Comparison of ENCODE assay signal across 15 cellular contexts in the genomic region with DNA sequence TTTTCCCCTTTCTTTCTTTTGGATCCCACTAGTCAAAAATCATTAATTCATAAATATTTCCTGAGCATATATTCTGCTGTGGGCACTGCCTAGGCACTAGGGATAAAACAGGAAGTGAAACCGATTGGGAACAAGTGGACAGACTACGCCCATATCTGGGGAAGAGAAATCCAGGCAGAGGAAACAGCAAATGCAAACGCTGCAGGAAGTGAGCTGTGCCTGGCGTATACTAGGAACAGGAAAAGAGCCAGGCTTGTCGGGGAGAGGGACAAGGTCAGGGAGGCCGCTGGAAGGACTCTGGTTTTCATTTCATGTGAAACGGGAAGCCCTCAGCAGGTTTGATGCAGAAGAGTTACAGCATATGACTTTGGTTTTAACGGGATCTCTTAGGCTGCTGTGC.
DNase-seq lines count a peak whose midpoint lies in the region; ATAC-seq, FAIRE-seq and TF ChIP-seq lines count a peak whose summit lies in the region.
"Had no signal": no experiment of that assay in that cellular context is flagged by ENCODE, and none has a peak within 500 bp of the region (broad histone marks: within the 10 kb centered on the region; RNA-seq: fewer than 3 reads in every experiment).

No MANE protein-coding gene starts in this region.

- H3K27me3 ChIP-seq in skeletal muscle tissue (ENCODE audit: control insufficient read depth in 3 of 3, insufficient read depth in 3 of 3, low read length in 3 of 3) = no peaks in the 10 kb centered on the region

- H3K4me1 ChIP-seq in skeletal muscle tissue (ENCODE audit: control insufficient read depth in 3 of 3, insufficient read depth in 3 of 3, low read length in 3 of 3) = peaks cover 0 to 5% (median 3%) of the 10 kb centered on the region in 3 donors

- POLR2A ChIA-PET in WTC11 (lab: Charles Lee) = no interaction called here
- POLR2A ChIA-PET in activated CD8-positive, alpha-beta T cell treated with anti-CD3 and anti-CD28 coated beads, Interleukin-2, amount 10 ng/mL, durations not matched to agents 7 days and 5 days (lab: Charles Lee) = no interaction called here

- CTCF ChIA-PET in WTC11 (lab: Charles Lee) = no interaction called here
- CTCF ChIA-PET in activated CD8-positive, alpha-beta T cell treated with anti-CD3 and anti-CD28 coated beads, Interleukin-2, amount 10 ng/mL, durations not matched to agents 7 days and 5 days (lab: Charles Lee) = no interaction called here

- TF ChIP-seq POLR2A in GM12891 (IDR thresholded peaks at IDR 0.05; ENCODE audit: low read depth, low read length) = no peak

- peaks cover 18% of the 10 kb centered on the region for H3K36me3 Mint-ChIP-seq in WTC11
- no peaks in the 10 kb centered on the region for H3K36me3 Mint-ChIP-seq in activated CD8-positive, alpha-beta T cell treated with anti-CD3 and anti-CD28 coated beads, Interleukin-2, amount 10 ng/mL, durations not matched to agents 7 days and 5 days (ENCODE audit: low read depth)
- H3K36me3 Mint-ChIP-seq: CD4-positive, alpha-beta memory T cell; stimulated activated effector memory CD8-positive, alpha-beta T cell treated with anti-CD3 and anti-CD28 coated beads, Interleukin-12 subunit alpha, Interleukin-12 subunit beta, amount 100 ng/mL, for 72 hours had no signal

- H3K27ac ChIP-seq in skeletal muscle tissue (ENCODE audit: low read depth, low read length) = no peak overlapping the region
- H3K27ac ChIP-seq: HL-60 had no signal

- H3K9me3 ChIP-seq in skeletal muscle tissue (ENCODE audit: control insufficient read depth in 3 of 3, low read length in 3 of 3) = no peaks in the 10 kb centered on the region

- DNase-seq in GM12891 (ENCODE audit: insufficient read length, low spot score) = no peak
- DNase-seq in WTC11 (ENCODE audit: low spot score) = no peak
- peak; percentile 14 for DNase-seq in iPS-NIHi11 (ENCODE audit: low spot score)
- DNase-seq in stimulated activated naive CD8-positive, alpha-beta T cell treated with anti-CD3 and anti-CD28 coated beads, Interleukin-15, Interleukin-2, amounts not matched to agents 100 U/mL and 50 U/mL, for 24 hours = no peak
- DNase-seq in activated CD8-positive, alpha-beta T cell treated with anti-CD3 and anti-CD28 coated beads, Interleukin-2, amount 10 ng/mL, durations not matched to agents 7 days and 5 days = no peak
- DNase-seq in GM10266 (ENCODE audit: extremely low spot score) = no peak
- DNase-seq: activated B cell treated with CpG ODN at 0.5 μM for 24 hours; activated T-cell treated with anti-CD3 and anti-CD28 coated beads for 4 hours; CD4-positive, alpha-beta memory T cell; MM.1S; NCI-H345 had no signal

- H3K9ac ChIP-seq in skeletal muscle tissue (ENCODE audit: low read depth in 1 of 3, low read length in 3 of 3) = peak overlapping the region in 1 of 3 donors; percentile 17

- peaks cover 21% of the 10 kb centered on the region for H3K9me3 Mint-ChIP-seq in WTC11
- peaks cover 7% of the 10 kb centered on the region for H3K9me3 Mint-ChIP-seq in activated CD8-positive, alpha-beta T cell treated with anti-CD3 and anti-CD28 coated beads, Interleukin-2, amount 10 ng/mL, durations not matched to agents 7 days and 5 days (ENCODE audit: insufficient read depth)

- no peaks in the 10 kb centered on the region; the same call in 1 of the 2 replicates for H3K27me3 Mint-ChIP-seq in WTC11 (ENCODE audit: low read depth)
- H3K27me3 Mint-ChIP-seq in activated CD8-positive, alpha-beta T cell treated with anti-CD3 and anti-CD28 coated beads, Interleukin-2, amount 10 ng/mL, durations not matched to agents 7 days and 5 days (ENCODE audit: low read depth) = no peaks in the 10 kb centered on the region
- H3K27me3 Mint-ChIP-seq: activated B cell treated with CpG ODN at 0.5 μM for 24 hours; CD4-positive, alpha-beta memory T cell had no signal

- TF ChIP-seq CTCF in WTC11 (IDR thresholded peaks at IDR 0.05) (no peak), GM10266 (IDR thresholded peaks at IDR 0.05; ENCODE audit: control insufficient read depth, insufficient read depth, low read depth, missing control alignments) (no peak)

- H3K36me3 ChIP-seq in skeletal muscle tissue (ENCODE audit: control insufficient read depth in 3 of 3, insufficient read depth in 3 of 3, low read length in 3 of 3) = no peaks in the 10 kb centered on the region

- H3K4me1 Mint-ChIP-seq in WTC11 = peaks cover 33% of the 10 kb centered on the region
- no peaks in the 10 kb centered on the region for H3K4me1 Mint-ChIP-seq in activated CD8-positive, alpha-beta T cell treated with anti-CD3 and anti-CD28 coated beads, Interleukin-2, amount 10 ng/mL, durations not matched to agents 7 days and 5 days (ENCODE audit: low read depth)
- H3K4me1 Mint-ChIP-seq: activated B cell treated with CpG ODN at 0.5 μM for 24 hours; CD4-positive, alpha-beta memory T cell; stimulated activated effector memory CD8-positive, alpha-beta T cell treated with anti-CD3 and anti-CD28 coated beads, Interleukin-12 subunit alpha, Interleukin-12 subunit beta, amount 100 ng/mL, for 72 hours had no signal

- ATAC-seq in WTC11 (peak; percentile 29; the same call in 1 of the 2 replicates), GM18909 (IDR thresholded peaks at IDR 0.05; ENCODE audit: poor library complexity, unreplicated experiment) (no peak)
- ATAC-seq in stimulated activated naive CD8-positive, alpha-beta T cell treated with anti-CD3 and anti-CD28 coated beads, Interleukin-15, Interleukin-2, amounts not matched to agents 100 U/mL and 50 U/mL, for 24 hours = no peak
- no peak for ATAC-seq in activated CD8-positive, alpha-beta T cell treated with anti-CD3 and anti-CD28 coated beads, Interleukin-2, amount 10 ng/mL, durations not matched to agents 7 days and 5 days
- ATAC-seq: stimulated activated effector memory CD8-positive, alpha-beta T cell treated with anti-CD3 and anti-CD28 coated beads, Interleukin-12 subunit alpha, Interleukin-12 subunit beta, amount 100 ng/mL, for 72 hours had no signal

- H3K27ac Mint-ChIP-seq in WTC11 = 0 out of 2 replicates have a peak overlapping the region, but pooled peaks have one; percentile 15
- H3K27ac Mint-ChIP-seq in activated CD8-positive, alpha-beta T cell treated with anti-CD3 and anti-CD28 coated beads, Interleukin-2, amount 10 ng/mL, durations not matched to agents 7 days and 5 days = no peak overlapping the region
- H3K27ac Mint-ChIP-seq: activated B cell treated with CpG ODN at 0.5 μM for 24 hours; CD4-positive, alpha-beta memory T cell; stimulated activated effector memory CD8-positive, alpha-beta T cell treated with anti-CD3 and anti-CD28 coated beads, Interleukin-12 subunit alpha, Interleukin-12 subunit beta, amount 100 ng/mL, for 72 hours had no signal

- no peak for FAIRE-seq in GM12891 (lab: Jason Lieb, UNC)

- H3K4me3 ChIP-seq in skeletal muscle tissue (ENCODE audit: low read length in 3 of 3) = peak overlapping the region in 2 of 3 donors; percentile 1 to 34

- H3K4me3 Mint-ChIP-seq in WTC11 = no peak overlapping the region
- no peak overlapping the region for H3K4me3 Mint-ChIP-seq in activated CD8-positive, alpha-beta T cell treated with anti-CD3 and anti-CD28 coated beads, Interleukin-2, amount 10 ng/mL, durations not matched to agents 7 days and 5 days
- H3K4me3 Mint-ChIP-seq: activated B cell treated with CpG ODN at 0.5 μM for 24 hours; CD4-positive, alpha-beta memory T cell; stimulated activated effector memory CD8-positive, alpha-beta T cell treated with anti-CD3 and anti-CD28 coated beads, Interleukin-12 subunit alpha, Interleukin-12 subunit beta, amount 100 ng/mL, for 72 hours had no signal

TF ChIP-seq in GM12891, 5 proteins besides CTCF, POLR2A, EP300 and RAD21:
- TF ChIP-seq SPI1 (IDR thresholded peaks at IDR 0.05; ENCODE audit: low read depth, low read length) (peak; percentile 71), POU2F2 (IDR thresholded peaks at IDR 0.05; ENCODE audit: low read depth, low read length) (no peak)

TF ChIP-seq in WTC11, 78 proteins besides CTCF, POLR2A, EP300 and RAD21 (continues in another document):
- TF ChIP-seq SP1 (CRISPR knock-in tag; conservative IDR thresholded peaks at IDR 0.05) (no peak), ETV6 (CRISPR knock-in tag; IDR thresholded peaks at IDR 0.05) (no peak), NR1H2 (CRISPR knock-in tag; IDR thresholded peaks at IDR 0.05) (no peak), ESRRA (CRISPR knock-in tag; IDR thresholded peaks at IDR 0.05; ENCODE audit: borderline replicate concordance) (no peak), FOXK1 (CRISPR knock-in tag; IDR thresholded peaks at IDR 0.05) (no peak), JAZF1 (CRISPR knock-in tag; IDR thresholded peaks at IDR 0.05) (no peak), ZNF138 (CRISPR knock-in tag; conservative IDR thresholded peaks at IDR 0.05) (no peak)
- TF ChIP-seq, protein P1, sequence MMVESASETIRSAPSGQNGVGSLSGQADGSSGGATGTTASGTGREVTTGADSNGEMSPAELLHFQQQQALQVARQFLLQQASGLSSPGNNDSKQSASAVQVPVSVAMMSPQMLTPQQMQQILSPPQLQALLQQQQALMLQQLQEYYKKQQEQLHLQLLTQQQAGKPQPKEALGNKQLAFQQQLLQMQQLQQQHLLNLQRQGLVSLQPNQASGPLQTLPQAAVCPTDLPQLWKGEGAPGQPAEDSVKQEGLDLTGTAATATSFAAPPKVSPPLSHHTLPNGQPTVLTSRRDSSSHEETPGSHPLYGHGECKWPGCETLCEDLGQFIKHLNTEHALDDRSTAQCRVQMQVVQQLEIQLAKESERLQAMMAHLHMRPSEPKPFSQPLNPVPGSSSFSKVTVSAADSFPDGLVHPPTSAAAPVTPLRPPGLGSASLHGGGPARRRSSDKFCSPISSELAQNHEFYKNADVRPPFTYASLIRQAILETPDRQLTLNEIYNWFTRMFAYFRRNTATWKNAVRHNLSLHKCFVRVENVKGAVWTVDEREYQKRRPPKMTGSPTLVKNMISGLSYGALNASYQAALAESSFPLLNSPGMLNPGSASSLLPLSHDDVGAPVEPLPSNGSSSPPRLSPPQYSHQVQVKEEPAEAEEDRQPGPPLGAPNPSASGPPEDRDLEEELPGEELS (CRISPR knock-in tag; IDR thresholded peaks at IDR 0.05) = no peak
